Comparison of ENCODE assay signal across 8 cellular contexts in genomic region chr12:49059063-49059384, GRCh38. TPM values are rescaled to one million over a fixed set of nuclear protein-coding genes. Genes with fewer than 3 reads are reported as not detected.
DNase-seq lines count a peak whose midpoint lies in the region; ATAC-seq and TF ChIP-seq lines count a peak whose summit lies in the region.

No MANE protein-coding gene starts in this region.

- peaks cover 66% of the 10 kb centered on the region for H3K79me2 ChIP-seq in SU-DHL-6 (ENCODE audit: insufficient read depth, low read length)

- intact Hi-C loops in gastrocnemius medialis (cut with DNase I; ENCODE audit: low total_unique reads) = no loop called here

- peak overlapping the region; percentile 96 for H3K4me2 ChIP-seq in SU-DHL-6 (ENCODE audit: low read depth, low read length, poor library complexity, severe bottlenecking)

- H3K4me1 ChIP-seq in gastrocnemius medialis = peaks cover 49 to 53% of the 10 kb centered on the region in 2 donors

- TF ChIP-seq CTCF in GM12864 (IDR thresholded peaks at IDR 0.05; ENCODE audit: low read depth, low read length, missing control alignments) = no peak
- TF ChIP-seq CTCF in SU-DHL-6 (IDR thresholded peaks at IDR 0.05; ENCODE audit: insufficient read depth, low read length, poor library complexity, severe bottlenecking) = no peak
- TF ChIP-seq CTCF in fibroblast of the aortic adventitia (IDR thresholded peaks at IDR 0.05; ENCODE audit: insufficient read depth, low read length) = no peak
- no peak for TF ChIP-seq CTCF in gastrocnemius medialis (IDR thresholded peaks at IDR 0.05 in 4 of 5, conservative IDR thresholded peaks at IDR 0.05 in 1 of 5)

- H3K27ac ChIP-seq in SU-DHL-6 (ENCODE audit: low read depth, low read length) (peak overlapping the region; percentile 78; the same call in 1 of the 2 replicates), gastrocnemius medialis (peak overlapping the region; percentile 97 to 100 (median 99))

- no peak for DNase-seq in GM12864 (ENCODE audit: low read depth)
- no peak for DNase-seq in fibroblast of the aortic adventitia (ENCODE audit: low read depth)
- no peak for DNase-seq in gastrocnemius medialis
- DNase-seq in AG08396 (ENCODE audit: low spot score) = no peak
- no peak for DNase-seq in NCI-H1694 treated with DMSO at 0.1 percent for 48 hours (lab: John Stamatoyannopoulos, UW)
- DNase-seq in cerebellum (ENCODE audit: low spot score) = no peak

- H3K9me2 ChIP-seq in SU-DHL-6 (replicated peaks; ENCODE audit: insufficient read depth, low read length) = no peaks in the 10 kb centered on the region

- H2AFZ ChIP-seq in SU-DHL-6 (ENCODE audit: low read depth, low read length, severe bottlenecking) = no peak overlapping the region

- peak overlapping the region; percentile 96 for H3K9ac ChIP-seq in SU-DHL-6 (ENCODE audit: low read length)

- peaks cover 10% of the 10 kb centered on the region for H3F3A ChIP-seq in SU-DHL-6 (ENCODE audit: insufficient read depth)

- H3K36me3 ChIP-seq in SU-DHL-6 (ENCODE audit: low read length) (no peaks in the 10 kb centered on the region), gastrocnemius medialis (peaks cover 0 to 11% of the 10 kb centered on the region in 2 donors)

- in situ Hi-C loops in gastrocnemius medialis (cut with MboI; ENCODE audit: low sequenced_read_pairs in 4 of 4) = no loop called here

- no peak for TF ChIP-seq POLR2A in gastrocnemius medialis (IDR thresholded peaks at IDR 0.05)

- no peak for ATAC-seq in gastrocnemius medialis
- ATAC-seq in HG02981 (IDR thresholded peaks at IDR 0.05; ENCODE audit: unreplicated experiment) = no peak

- H3K4me3 ChIP-seq in GM12864 (ENCODE audit: low read depth, low read length) (peak overlapping the region; percentile 84), SU-DHL-6 (ENCODE audit: insufficient read depth, low read length, poor library complexity, severe bottlenecking) (peak overlapping the region; percentile 98), fibroblast of the aortic adventitia (ENCODE audit: low read depth, low read length) (peak overlapping the region; percentile 91), gastrocnemius medialis (peak overlapping the region; percentile 83 to 100 (median 94))

- H3K27me3 ChIP-seq in SU-DHL-6 (ENCODE audit: low read length) (no peaks in the 10 kb centered on the region), gastrocnemius medialis (no peaks in the 10 kb centered on the region)

- H4K20me1 ChIP-seq in SU-DHL-6 (ENCODE audit: low read depth, low read length) = peaks cover 15% of the 10 kb centered on the region; the same call in 1 of the 2 replicates

- no peaks in the 10 kb centered on the region for H3K9me3 ChIP-seq in SU-DHL-6 (ENCODE audit: insufficient read depth, low read length)
- H3K9me3 ChIP-seq in gastrocnemius medialis = no peaks in the 10 kb centered on the region

RNA-seq across cellular contexts. Expression of gene KMT2D, which starts 1.6 kb away (rescaled TPM):
- 22.6 and 23.8 TPM in 2 replicates for total RNA-seq in fibroblast of the aortic adventitia (ENCODE audit: low replicate concordance)
- total RNA-seq in gastrocnemius medialis = 10 to 100 TPM; 36.0 to 99.0 (median 71.3) TPM
- 32.8 TPM for total RNA-seq in cerebellum

RNA-seq across cellular contexts. Expression of gene RHEBL1, which starts 10.8 kb away (rescaled TPM):
- 0.25 and 0.54 TPM in 2 replicates for total RNA-seq in fibroblast of the aortic adventitia (ENCODE audit: low replicate concordance)
- under 1 TPM in 2 of 4 donors, not detected in 2; 0.46 to 0.71 TPM for total RNA-seq in gastrocnemius medialis
- total RNA-seq in cerebellum = 0.91 TPM

RNA-seq across cellular contexts. Expression of gene DHH, which starts 35.6 kb away (rescaled TPM):
- total RNA-seq in fibroblast of the aortic adventitia (ENCODE audit: low replicate concordance) = 0.41 TPM in 1 of 2 replicates, not detected in the other
- under 1 TPM in 3 of 4 donors, not detected in 1; 0.09 to 0.36 (median 0.15) TPM for total RNA-seq in gastrocnemius medialis
- 0.54 TPM for total RNA-seq in cerebellum

RNA-seq across cellular contexts. Expression of gene PRKAG1, which starts 40.4 kb away (rescaled TPM):
- total RNA-seq in fibroblast of the aortic adventitia (ENCODE audit: low replicate concordance) (52.4 and 95.9 TPM in 2 replicates), gastrocnemius medialis (10 to 100 TPM; 67.4 to 97.7 (median 83.9) TPM), cerebellum (33.6 TPM)

RNA-seq across cellular contexts. Expression of gene LMBR1L, which starts 51.6 kb away (rescaled TPM):
- total RNA-seq in fibroblast of the aortic adventitia (ENCODE audit: low replicate concordance) (20.2 and 57.3 TPM in 2 replicates), gastrocnemius medialis (10 to 100 TPM; 11.1 to 27.2 (median 15.9) TPM), cerebellum (79.4 TPM)
